Comparison of ENCODE assay signal across 27 cellular contexts in genomic region chr11:77436969-77437368, GRCh38.
"Had no signal": no experiment of that assay in that cellular context is flagged by ENCODE, and none has a peak within 500 bp of the region (broad histone marks: within the 10 kb centered on the region; RNA-seq: fewer than 3 reads in every experiment).

No MANE protein-coding gene starts in this region.

- H3K27me3 ChIP-seq: ascending aorta, body of pancreas, MG63 had no signal

- H3K27ac ChIP-seq: ascending aorta, body of pancreas had no signal

- ATAC-seq: activated CD8-positive, alpha-beta memory T cell treated with anti-CD3 and anti-CD28 coated beads, Interleukin-2, amount 10 ng/mL, durations not matched to agents 7 days and 5 days; activated naive CD4-positive, alpha-beta T cell treated with anti-CD3 and anti-CD28 coated beads, Interleukin-2, amount 50 U/mL, for 72 hours; activated naive CD8-positive, alpha-beta T cell treated with anti-CD3 and anti-CD28 coated beads, Interleukin-2, amount 50 U/mL, for 24 hours; T-helper 17 cell had no signal

- H3K36me3 ChIP-seq: ascending aorta, MG63 had no signal

- H3K4me1 ChIP-seq: ascending aorta had no signal

- FAIRE-seq: bronchial epithelial cell had no signal

- H3K9me3 ChIP-seq: ascending aorta, body of pancreas, MG63 had no signal

- DNase-seq: activated B cell treated with CpG ODN at 0.5 μM for 24 hours; activated CD4-positive, alpha-beta T cell treated with anti-CD3 and anti-CD28 coated beads for 1 hour; activated CD4-positive, alpha-beta T cell treated with anti-CD3 and anti-CD28 coated beads, Interleukin-2, amount 10 ng/mL, durations not matched to agents 24 days and 14 days; activated CD4-positive, alpha-beta T cell treated with anti-CD3 and anti-CD28 coated beads, Interleukin-2, amount 50 U/mL, for 48 hours; activated CD8-positive, alpha-beta memory T cell treated with anti-CD3 and anti-CD28 coated beads, Interleukin-2, amount 10 ng/mL, durations not matched to agents 7 days and 5 days; activated effector memory CD4-positive, alpha-beta T cell treated with Interleukin-2 at 50 U/mL for 16 hours; activated naive CD4-positive, alpha-beta T cell treated with Interleukin-2 at 50 U/mL for 16 hours; activated naive CD8-positive, alpha-beta T cell treated with anti-CD3 and anti-CD28 coated beads, Interleukin-2, amount 50 U/mL, for 24 hours; activated T-cell treated with anti-CD3 and anti-CD28 coated beads, Interleukin-2, amount 50 U/mL, for 24 hours; amniotic stem cell; body of pancreas; central memory CD4-positive, alpha-beta T cell; MG63; NCI-H1105; NCI-H1436; NCI-H1930; NCI-H2107; NCI-H2171 treated with DMSO at 0.1 percent for 48 hours; NCI-H226; NCI-H526 treated with DMSO at 0.1 percent for 48 hours; NCI-H82; SIG-M5; T-helper 17 cell; T-helper 9 cell had no signal

- H3K4me3 ChIP-seq: ascending aorta, body of pancreas, MG63 had no signal
